Comparison of ENCODE assay signal across 21 cellular contexts in genomic region chr6:34552620-34553019, GRCh38. TPM values are rescaled to one million over a fixed set of nuclear protein-coding genes. Genes with fewer than 3 reads are reported as not detected.
"Had no signal": no experiment of that assay in that cellular context is flagged by ENCODE, and none has a peak within 500 bp of the region (broad histone marks: within the 10 kb centered on the region; RNA-seq: fewer than 3 reads in every experiment).

No MANE protein-coding gene starts in this region.

- H3K36me3 Mint-ChIP-seq: naive thymus-derived CD4-positive, alpha-beta T cell had no signal

- H3K27ac Mint-ChIP-seq: naive thymus-derived CD4-positive, alpha-beta T cell had no signal

- DNase-seq: effector memory CD8-positive, alpha-beta T cell; gastrocnemius medialis; islet precursor cell; left ventricle myocardium superior; mesendoderm; naive thymus-derived CD4-positive, alpha-beta T cell; spleen; stimulated activated CD4-positive, alpha-beta T cell treated with anti-CD3 and anti-CD28 coated beads, Interleukin-15, amount 100 ng/mL, for 24 hours; stimulated activated CD4-positive, alpha-beta T cell treated with anti-CD3 and anti-CD28 coated beads, Interleukin-1b, Interleukin-23, amount 100 ng/mL, for 48 hours; stimulated activated CD4-positive, alpha-beta T cell treated with anti-CD3 and anti-CD28 coated beads, Interleukin-4, amount 100 ng/mL, for 4 hours; stimulated activated naive CD4-positive, alpha-beta T cell; stomach; thyroid gland; upper lobe of left lung; uterus had no signal

- H3K27me3 ChIP-seq: esophagus muscularis mucosa, gastrocnemius medialis, stomach, thyroid gland, upper lobe of left lung, uterus had no signal

- H3K27ac ChIP-seq: epithelial cell of prostate, esophagus muscularis mucosa, gastrocnemius medialis, spleen, thyroid gland, upper lobe of left lung, uterus had no signal

- H3K4me3 ChIP-seq: esophagus muscularis mucosa, gastrocnemius medialis, lung, spleen, thyroid gland, upper lobe of left lung, uterus had no signal

- H3K36me3 ChIP-seq: esophagus muscularis mucosa, gastrocnemius medialis, spleen, stomach, thyroid gland, upper lobe of left lung, uterus had no signal

- H3K4me3 Mint-ChIP-seq: effector memory CD8-positive, alpha-beta T cell had no signal

- H3K9me3 ChIP-seq: esophagus muscularis mucosa, gastrocnemius medialis, stomach, thyroid gland, upper lobe of left lung, uterus had no signal

- H3K9me3 Mint-ChIP-seq: effector memory CD8-positive, alpha-beta T cell had no signal

- H3K27me3 Mint-ChIP-seq: naive thymus-derived CD4-positive, alpha-beta T cell had no signal

- H3K4me1 ChIP-seq: esophagus muscularis mucosa, gastrocnemius medialis, uterus had no signal

RNA-seq across cellular contexts. Expression of gene SPDEF, which starts 3.5 kb away (rescaled TPM):
- total RNA-seq: esophagus muscularis mucosa, left ventricle myocardium superior, pulmonary artery endothelial cell, sciatic nerve, skeletal muscle tissue, thyroid gland had no signal
- polyA plus RNA-seq: naive thymus-derived CD4-positive, alpha-beta T cell had no signal
